ENCODE assay signal across 12 cellular contexts in the genomic region with DNA sequence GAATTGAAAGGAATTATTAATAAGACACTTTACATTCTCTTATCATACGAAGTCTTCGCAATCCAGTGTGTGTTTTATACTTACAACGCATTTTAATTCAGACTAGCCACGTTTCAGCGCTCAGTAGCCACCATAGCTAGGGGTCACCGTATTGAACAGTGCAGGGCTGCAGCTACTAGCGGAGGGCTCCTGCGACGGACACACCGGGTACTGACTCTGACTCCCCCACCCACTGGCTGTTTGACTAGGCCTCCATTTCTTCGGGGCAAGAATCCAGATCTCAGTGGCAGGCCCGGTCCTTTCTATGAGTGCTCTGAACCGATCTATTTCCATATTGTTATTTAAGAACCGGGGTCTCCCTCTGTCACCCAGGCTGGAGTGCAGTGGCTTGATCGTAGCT.
DNase-seq lines count a peak whose midpoint lies in the region; ATAC-seq and TF ChIP-seq lines count a peak whose summit lies in the region.
"Had no signal": no experiment of that assay in that cellular context is flagged by ENCODE, and none has a peak within 500 bp of the region (broad histone marks: within the 10 kb centered on the region; RNA-seq: fewer than 3 reads in every experiment).

No MANE protein-coding gene starts in this region.

- TF ChIP-seq CTCF in VCaP (conservative IDR thresholded peaks at IDR 0.05), result no peak

- CTCF ChIA-PET in activated naive CD4-positive, alpha-beta T cell treated with anti-CD3 and anti-CD28 coated beads, Interleukin-2, amount 10 ng/mL, durations not matched to agents 7 days and 5 days (lab: Charles Lee), result no interaction called here

- no peaks in the 10 kb centered on the region for H3K9me3 Mint-ChIP-seq in activated naive CD4-positive, alpha-beta T cell treated with anti-CD3 and anti-CD28 coated beads, Interleukin-2, amount 10 ng/mL, durations not matched to agents 7 days and 5 days
- H3K9me3 Mint-ChIP-seq in effector memory CD8-positive, alpha-beta T cell, result no peaks in the 10 kb centered on the region
- H3K9me3 Mint-ChIP-seq in stimulated activated effector memory CD8-positive, alpha-beta T cell treated with anti-CD3 and anti-CD28 coated beads, Interleukin-12 subunit alpha, Interleukin-12 subunit beta, amount 100 ng/mL, for 72 hours, result no peaks in the 10 kb centered on the region

- H3K27ac ChIP-seq in VCaP, result peak overlapping the region; percentile 97
- H3K27ac ChIP-seq: foreskin keratinocyte, ovary had no signal

- H3K36me3 Mint-ChIP-seq in activated naive CD4-positive, alpha-beta T cell treated with anti-CD3 and anti-CD28 coated beads, Interleukin-2, amount 10 ng/mL, durations not matched to agents 7 days and 5 days, result no peaks in the 10 kb centered on the region
- peaks cover 7% of the 10 kb centered on the region for H3K36me3 Mint-ChIP-seq in effector memory CD8-positive, alpha-beta T cell (ENCODE audit: insufficient read depth)
- no peaks in the 10 kb centered on the region for H3K36me3 Mint-ChIP-seq in stimulated activated effector memory CD8-positive, alpha-beta T cell treated with anti-CD3 and anti-CD28 coated beads, Interleukin-12 subunit alpha, Interleukin-12 subunit beta, amount 100 ng/mL, for 72 hours

- peak overlapping the region; percentile 75 for H3K4me3 Mint-ChIP-seq in activated naive CD4-positive, alpha-beta T cell treated with anti-CD3 and anti-CD28 coated beads, Interleukin-2, amount 10 ng/mL, durations not matched to agents 7 days and 5 days
- peak overlapping the region; percentile 52 to 58 for H3K4me3 Mint-ChIP-seq in effector memory CD8-positive, alpha-beta T cell
- peak overlapping the region; percentile 45 for H3K4me3 Mint-ChIP-seq in stimulated activated effector memory CD8-positive, alpha-beta T cell treated with anti-CD3 and anti-CD28 coated beads, Interleukin-12 subunit alpha, Interleukin-12 subunit beta, amount 100 ng/mL, for 72 hours

- ATAC-seq in effector memory CD8-positive, alpha-beta T cell (replicated peaks), result no peak
- ATAC-seq in stimulated activated effector memory CD8-positive, alpha-beta T cell treated with anti-CD3 and anti-CD28 coated beads, Interleukin-12 subunit alpha, Interleukin-12 subunit beta, amount 100 ng/mL, for 72 hours, result no peak
- no peak for ATAC-seq in GM21526 (IDR thresholded peaks at IDR 0.05; ENCODE audit: low FRiP score, unreplicated experiment)
- ATAC-seq: foreskin keratinocyte had no signal

- peaks cover 33% of the 10 kb centered on the region for H3K4me1 Mint-ChIP-seq in activated naive CD4-positive, alpha-beta T cell treated with anti-CD3 and anti-CD28 coated beads, Interleukin-2, amount 10 ng/mL, durations not matched to agents 7 days and 5 days
- H3K4me1 Mint-ChIP-seq in effector memory CD8-positive, alpha-beta T cell (ENCODE audit: low read depth in 2 of 2), result peaks cover 4 to 9% of the 10 kb centered on the region in 2 donors
- peaks cover 20% of the 10 kb centered on the region for H3K4me1 Mint-ChIP-seq in stimulated activated effector memory CD8-positive, alpha-beta T cell treated with anti-CD3 and anti-CD28 coated beads, Interleukin-12 subunit alpha, Interleukin-12 subunit beta, amount 100 ng/mL, for 72 hours

- no peak for DNase-seq in activated naive CD4-positive, alpha-beta T cell treated with anti-CD3 and anti-CD28 coated beads, Interleukin-2, amount 10 ng/mL, durations not matched to agents 7 days and 5 days
- no peak for DNase-seq in activated naive CD4-positive, alpha-beta T cell treated with Interleukin-2 at 50 U/mL for 16 hours
- DNase-seq in effector memory CD8-positive, alpha-beta T cell, result no peak
- DNase-seq in stimulated activated effector memory CD8-positive, alpha-beta T cell treated with anti-CD3 and anti-CD28 coated beads, Interleukin-12 subunit alpha, Interleukin-12 subunit beta, amount 100 ng/mL, for 72 hours (ENCODE audit: low spot score in 2 of 2), result no peak
- DNase-seq in NCI-H510A (lab: John Stamatoyannopoulos, UW) (no peak), RPMI8226 (no peak)
- DNase-seq: COR-L47, foreskin keratinocyte, NCI-H1436 treated with DMSO at 0.1 percent for 48 hours had no signal

- H3K27ac Mint-ChIP-seq in activated naive CD4-positive, alpha-beta T cell treated with anti-CD3 and anti-CD28 coated beads, Interleukin-2, amount 10 ng/mL, durations not matched to agents 7 days and 5 days, result no peak overlapping the region
- H3K27ac Mint-ChIP-seq in effector memory CD8-positive, alpha-beta T cell, result peak overlapping the region in 1 of 2 donors; percentile 25
- no peak overlapping the region for H3K27ac Mint-ChIP-seq in stimulated activated effector memory CD8-positive, alpha-beta T cell treated with anti-CD3 and anti-CD28 coated beads, Interleukin-12 subunit alpha, Interleukin-12 subunit beta, amount 100 ng/mL, for 72 hours

- peaks cover 23% of the 10 kb centered on the region for H3K27me3 Mint-ChIP-seq in activated naive CD4-positive, alpha-beta T cell treated with anti-CD3 and anti-CD28 coated beads, Interleukin-2, amount 10 ng/mL, durations not matched to agents 7 days and 5 days
- no peaks in the 10 kb centered on the region for H3K27me3 Mint-ChIP-seq in effector memory CD8-positive, alpha-beta T cell
